ENCODE assay signal across 16 cellular contexts in genomic region chr7:130362251-130362650, GRCh38. TPM values are rescaled to one million over a fixed set of nuclear protein-coding genes. Genes with fewer than 3 reads are reported as not detected.
DNase-seq lines count a peak whose midpoint lies in the region; ATAC-seq and TF ChIP-seq lines count a peak whose summit lies in the region.
"Had no signal": no experiment of that assay in that cellular context is flagged by ENCODE, and none has a peak within 500 bp of the region (broad histone marks: within the 10 kb centered on the region; RNA-seq: fewer than 3 reads in every experiment).

No MANE protein-coding gene starts in this region.

- H3K36me3 ChIP-seq in H7 (replicated peaks; ENCODE audit: control insufficient read depth, insufficient read depth, low read length) (no peaks in the 10 kb centered on the region), OCI-LY1 (ENCODE audit: insufficient read depth, low read length) (no peaks in the 10 kb centered on the region; the same call in 1 of the 2 replicates)
- H3K36me3 ChIP-seq: HAP-1 had no signal

- no peak overlapping the region for H3K4me3 ChIP-seq in H7 (ENCODE audit: insufficient read depth, low read depth, low read length)
- H3K4me3 ChIP-seq in OCI-LY1 (ENCODE audit: low read depth, low read length, poor library complexity, severe bottlenecking) = no peak overlapping the region
- H3K4me3 ChIP-seq: HAP-1 had no signal

- ATAC-seq in sciatic nerve = no peak
- no peak for ATAC-seq in GM19395 (IDR thresholded peaks at IDR 0.05; ENCODE audit: unreplicated experiment)

- TF ChIP-seq CTCF in OCI-LY1 (IDR thresholded peaks at IDR 0.05; ENCODE audit: low read length) (no peak), nephron (IDR thresholded peaks at IDR 0.05; ENCODE audit: unreplicated experiment in 3 of 3) (no peak)

- H3K36me3 Mint-ChIP-seq in nephron (ENCODE audit: low read depth) = no peaks in the 10 kb centered on the region

- intact Hi-C loops in sciatic nerve (cut with DNase I) = no loop called here

- H3K27ac ChIP-seq in OCI-LY1 (ENCODE audit: low read depth, low read length, poor library complexity, severe bottlenecking) = peak overlapping the region; percentile 96

- H3K4me1 ChIP-seq in OCI-LY1 (ENCODE audit: insufficient read depth, low read length, severe bottlenecking) = peaks cover 51% of the 10 kb centered on the region
- H3K4me1 ChIP-seq: HAP-1 had no signal

- DNase-seq in H7 (peak; percentile 2), sciatic nerve (ENCODE audit: low spot score) (peak; percentile 46), DMS53 treated with DMSO at 0.1 percent for 48 hours (lab: John Stamatoyannopoulos, UW; ENCODE audit: unreplicated experiment) (no peak)
- no peak for DNase-seq in stimulated activated naive CD4-positive, alpha-beta T cell (lab: John Stamatoyannopoulos, UW)
- DNase-seq: Caco-2; CD8-positive, alpha-beta memory T cell; DMS53; GOT3 had no signal

- no peaks in the 10 kb centered on the region for H3K9me2 ChIP-seq in OCI-LY1 (ENCODE audit: low read depth, low read length)

- H3K27me3 ChIP-seq in H7 (ENCODE audit: control insufficient read depth, insufficient read depth, low read length) = no peaks in the 10 kb centered on the region
- no peaks in the 10 kb centered on the region for H3K27me3 ChIP-seq in OCI-LY1 (ENCODE audit: insufficient read depth, low read length)

- H3K4me3 Mint-ChIP-seq in nephron = no peak overlapping the region
- H3K4me3 Mint-ChIP-seq: IgD-negative memory B cell had no signal

- H3K27ac Mint-ChIP-seq in nephron = peak overlapping the region in 2 of 3 experiments; percentile 54 to 87
- H3K27ac Mint-ChIP-seq: CD8-positive, alpha-beta memory T cell; IgD-negative memory B cell had no signal

- no peak overlapping the region for H3K9ac ChIP-seq in OCI-LY1 (ENCODE audit: low read length)

- H3F3A ChIP-seq in OCI-LY1 (ENCODE audit: insufficient read depth, low read length) = no peaks in the 10 kb centered on the region

- peaks cover 26% of the 10 kb centered on the region; the same call in 1 of the 2 replicates for H3K9me3 ChIP-seq in OCI-LY1 (ENCODE audit: low read length)

- no peaks in the 10 kb centered on the region for H3K27me3 Mint-ChIP-seq in nephron (ENCODE audit: low read depth)

- peaks cover 45% of the 10 kb centered on the region for H3K4me1 Mint-ChIP-seq in nephron

- H3K9me3 Mint-ChIP-seq in nephron = peaks cover 16% of the 10 kb centered on the region

- H2AFZ ChIP-seq in OCI-LY1 (ENCODE audit: low read length) = no peak overlapping the region

- H4K20me1 ChIP-seq in OCI-LY1 (ENCODE audit: insufficient read depth, low read length) = no peaks in the 10 kb centered on the region

- H3K79me2 ChIP-seq in OCI-LY1 (ENCODE audit: insufficient read depth, low read length) = no peaks in the 10 kb centered on the region

- no peak overlapping the region for H3K4me2 ChIP-seq in OCI-LY1 (ENCODE audit: low read length)

RNA-seq across cellular contexts. Expression of gene CPA5, which starts 17.6 kb away (rescaled TPM):
- total RNA-seq in H7 (2014; rRNA removed; shearing (Covaris generic)) = 0.24 TPM in 1 of 2 replicates, not detected in the other
- not detected for total RNA-seq in sciatic nerve
- total RNA-seq: A673, Caco-2, HT-29 had no signal

RNA-seq across cellular contexts. Expression of gene CPA1, which starts 18.0 kb away (rescaled TPM):
- 0.17 TPM in 1 of 2 replicates, not detected in the other for total RNA-seq in H7 (2014; rRNA removed; shearing (Covaris generic))
- total RNA-seq in sciatic nerve = 4.1 TPM
- total RNA-seq: A673; Caco-2; CD8-positive, alpha-beta memory T cell; Daoy; HT-29 had no signal

Comparison
In these comparisons a context has a peak if more than half of its experiments do, and no peak if none do; other contexts are left out.
1. DNase-seq: peak in H7 (single experiment) and sciatic nerve (single experiment); none in stimulated activated naive CD4-positive, alpha-beta T cell (0 of 6) and DMS53 treated with DMSO at 0.1 percent for 48 hours (single experiment).